Comparison of ENCODE assay signal across 10 cellular contexts in the genomic region with DNA sequence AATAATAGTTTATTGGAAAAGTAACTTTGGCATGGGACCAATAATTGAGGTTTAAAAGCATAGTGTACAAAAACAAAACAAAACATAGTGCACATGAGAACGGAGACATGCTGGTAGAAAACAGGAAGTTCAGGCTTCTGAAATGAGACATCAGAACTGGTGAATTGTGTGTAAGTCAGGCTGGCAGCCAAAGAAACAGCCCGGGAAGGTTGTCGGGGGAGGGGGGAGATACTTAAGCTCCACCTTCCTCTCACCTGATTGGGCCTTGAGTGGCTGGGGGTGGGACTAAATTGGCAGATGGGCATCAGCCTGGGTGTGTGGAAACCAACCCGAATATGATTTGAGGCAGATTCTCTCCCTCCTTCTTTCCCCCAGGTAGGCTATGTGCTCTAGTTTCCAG.
A peak's percentile ranks its signal among the peaks of the same experiment; 100 is the strongest.
DNase-seq lines count a peak whose midpoint lies in the region; ATAC-seq, FAIRE-seq and TF ChIP-seq lines count a peak whose summit lies in the region.
"Had no signal": no experiment of that assay in that cellular context is flagged by ENCODE, and none has a peak within 500 bp of the region (broad histone marks: within the 10 kb centered on the region; RNA-seq: fewer than 3 reads in every experiment).

No MANE protein-coding gene starts in this region.

- no peak for FAIRE-seq in bronchial epithelial cell (lab: Jason Lieb, UNC)

- H3K36me3 ChIP-seq in bronchial epithelial cell (ENCODE audit: control insufficient read depth, insufficient read depth, low read length) = no peaks in the 10 kb centered on the region
- H3K36me3 ChIP-seq: breast epithelium had no signal

- TF ChIP-seq CTCF in GM12864 (IDR thresholded peaks at IDR 0.05; ENCODE audit: low read depth, low read length, missing control alignments) (no peak), bronchial epithelial cell (IDR thresholded peaks at IDR 0.05; ENCODE audit: insufficient read depth, low read length, severe bottlenecking) (no peak)

- ATAC-seq in GM21360 (IDR thresholded peaks at IDR 0.05; ENCODE audit: unreplicated experiment) = peak; percentile 73
- ATAC-seq in HG02763 (IDR thresholded peaks at IDR 0.05; ENCODE audit: unreplicated experiment) = no peak

- no peak overlapping the region for H3K4me3 ChIP-seq in GM12864 (ENCODE audit: low read depth, low read length)
- H3K4me3 ChIP-seq in bronchial epithelial cell (ENCODE audit: low read depth, low read length) = no peak overlapping the region
- H3K4me3 ChIP-seq: breast epithelium, skin epidermis had no signal

- DNase-seq in GM12864 (ENCODE audit: low read depth) (peak; percentile 49), KBM-7 (peak; percentile 61), bronchial epithelial cell (ENCODE audit: low read depth) (peak; percentile 67), midbrain (lab: John Stamatoyannopoulos, UW) (no peak), NCI-H524 treated with DMSO at 0.1 percent for 48 hours (lab: John Stamatoyannopoulos, UW) (no peak)
- no peak for DNase-seq in stimulated activated naive CD4-positive, alpha-beta T cell (lab: John Stamatoyannopoulos, UW)

- no peaks in the 10 kb centered on the region for H3K27me3 ChIP-seq in bronchial epithelial cell (ENCODE audit: control insufficient read depth, insufficient read depth, low read length)
- H3K27me3 ChIP-seq: breast epithelium had no signal

- in situ Hi-C loops in KBM-7 (cut with MboI; ENCODE audit: low pct_unique_long_range_greater_than_20kb, low sequenced_read_pairs) = no loop called here

Comparison
In these comparisons a context has a peak if more than half of its experiments do, and no peak if none do; other contexts are left out.
1. DNase-seq: peak in GM12864 (single experiment), KBM-7 (single experiment) and bronchial epithelial cell (single experiment); none in stimulated activated naive CD4-positive, alpha-beta T cell (0 of 6), midbrain (single experiment) and NCI-H524 treated with DMSO at 0.1 percent for 48 hours (single experiment).